ENCODE assay signal across 8 cellular contexts in genomic region chr4:152535903-152536544, GRCh38. TPM values are rescaled to one million over a fixed set of nuclear protein-coding genes. Genes with fewer than 3 reads are reported as not detected.
DNase-seq lines count a peak whose midpoint lies in the region; ATAC-seq, FAIRE-seq and TF ChIP-seq lines count a peak whose summit lies in the region.

Gene FBXW7, minus strand, starts transcription at chr4:152536092. Its CDS starts 124,289 bp downstream, at chr4:152411803.

- no peak for FAIRE-seq in bronchial epithelial cell (lab: Jason Lieb, UNC)

- peaks cover 5% of the 10 kb centered on the region for H3K36me3 ChIP-seq in bronchial epithelial cell (ENCODE audit: control insufficient read depth, insufficient read depth, low read length)

- ATAC-seq in GM18907 (IDR thresholded peaks at IDR 0.05; ENCODE audit: unreplicated experiment) (peak; percentile 87), HG03159 (IDR thresholded peaks at IDR 0.05; ENCODE audit: unreplicated experiment) (peak; percentile 86)

- TF ChIP-seq CTCF in AG04449 (IDR thresholded peaks at IDR 0.05; ENCODE audit: insufficient read depth, low read length, missing control alignments) (no peak), WI38 (IDR thresholded peaks at IDR 0.05; ENCODE audit: low read depth, low read length) (no peak), bronchial epithelial cell (IDR thresholded peaks at IDR 0.05; ENCODE audit: insufficient read depth, low read length, severe bottlenecking) (no peak)

- DNase-seq in AG04449 (ENCODE audit: low read depth, low spot score) (peak; percentile 89), NCI-H2227 treated with DMSO at 0.1 percent for 48 hours (lab: John Stamatoyannopoulos, UW) (peak; percentile 95), bronchial epithelial cell (ENCODE audit: low read depth) (peak; percentile 96), iPS-NIHi7 (ENCODE audit: extremely low spot score) (peak; percentile 98), smooth muscle cell of the brain vasculature (ENCODE audit: low read depth, low spot score) (peak; percentile 96)

- POLR2A ChIA-PET in AG04449 (lab: Yijun Ruan, JAX) = interaction anchor here (0.6 to 1.3 kb wide), 3 partner anchors 10 to 874 kb away, joined by 4 to 6 read pairs (median 4); no protein-coding TSS in a partner anchor

- H3K4me3 ChIP-seq in AG04449 (ENCODE audit: low read depth, low read length) (peak within 1 kb of the TSS; percentile 90), WI38 (ENCODE audit: low read depth, low read length) (peak within 1 kb of the TSS; percentile 69), bronchial epithelial cell (ENCODE audit: low read depth, low read length) (peak within 1 kb of the TSS; percentile 77)

- CTCF ChIA-PET in AG04449 (lab: Yijun Ruan, JAX) = interaction anchor here (1.1 to 1.9 kb wide), 3 partner anchors 14 to 81 kb away, joined by 4 to 5 read pairs (median 5); no protein-coding TSS in a partner anchor

- H3K27me3 ChIP-seq in bronchial epithelial cell (ENCODE audit: control insufficient read depth, insufficient read depth, low read length) = no peaks in the 10 kb centered on the region

RNA-seq across cellular contexts. Expression of gene FBXW7, which starts in this region (rescaled TPM):
- 104 and 145 TPM in 2 replicates for total RNA-seq in bronchial epithelial cell

Comparison
In these comparisons a context has a peak if more than half of its experiments do, and no peak if none do; other contexts are left out.
1. Peak in every context shown above with its lines: DNase-seq, ATAC-seq and H3K4me3 ChIP-seq.